ENCODE assay signal across 17 cellular contexts in the genomic region with DNA sequence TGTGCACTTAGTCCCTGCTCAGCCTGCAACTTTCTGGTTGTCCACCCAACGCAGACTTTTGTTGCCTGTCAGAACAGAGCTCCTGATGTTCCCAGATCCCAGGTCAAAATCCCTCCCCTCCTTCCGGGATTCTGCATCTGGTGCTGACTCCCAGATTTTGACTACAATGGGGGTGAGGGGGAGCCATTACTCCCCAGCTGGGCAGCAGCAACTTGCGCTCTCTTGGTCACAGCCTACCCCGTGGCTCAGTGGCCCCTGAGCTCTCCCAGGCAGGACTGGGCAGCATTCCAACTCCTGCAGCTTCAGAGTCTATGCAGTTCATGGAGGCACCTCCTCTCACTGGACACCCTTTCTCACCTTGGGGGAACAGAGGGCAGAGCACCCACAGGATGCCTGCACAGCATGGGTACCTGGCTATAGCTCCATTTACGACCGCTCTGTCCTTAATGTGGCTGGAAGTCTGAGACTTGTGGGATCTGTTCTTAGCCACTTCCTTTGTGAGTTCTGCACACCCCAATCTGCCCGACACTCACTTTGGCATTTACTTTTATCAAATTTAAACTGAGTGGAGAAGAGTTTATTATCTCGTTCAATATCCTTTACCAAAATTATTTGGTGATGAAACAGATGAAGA.
DNase-seq lines count a peak whose midpoint lies in the region; ATAC-seq and TF ChIP-seq lines count a peak whose summit lies in the region.
"Had no signal": no experiment of that assay in that cellular context is flagged by ENCODE, and none has a peak within 500 bp of the region (broad histone marks: within the 10 kb centered on the region; RNA-seq: fewer than 3 reads in every experiment).

No MANE protein-coding gene starts in this region.

- no peak for TF ChIP-seq POLR2A in gastrocnemius medialis (IDR thresholded peaks at IDR 0.05)

- ATAC-seq in stimulated activated naive CD8-positive, alpha-beta T cell treated with anti-CD3 and anti-CD28 coated beads, Interleukin-15, amount 100 ng/mL, for 72 hours: peak; percentile 35
- ATAC-seq in stimulated activated naive CD8-positive, alpha-beta T cell treated with anti-CD3 and anti-CD28 coated beads, Interleukin-15, Interleukin-2, amounts not matched to agents 100 U/mL and 50 U/mL, for 24 hours: no peak
- no peak for ATAC-seq in gastrocnemius medialis
- ATAC-seq: GM12878, GM23338, HCT116 had no signal

- H3K27me3 ChIP-seq in gastrocnemius medialis: peaks cover 0 to 2% (median 0%) of the 10 kb centered on the region in 3 donors

- in situ Hi-C loops in gastrocnemius medialis (cut with MboI; ENCODE audit: low sequenced_read_pairs in 4 of 4): no loop called here

- peaks cover 7 to 12% of the 10 kb centered on the region in 2 donors for H3K9me3 Mint-ChIP-seq in stimulated activated naive CD8-positive, alpha-beta T cell treated with anti-CD3 and anti-CD28 coated beads, Interleukin-15, amount 100 ng/mL, for 72 hours
- H3K9me3 Mint-ChIP-seq in activated naive CD8-positive, alpha-beta T cell treated with anti-CD3 and anti-CD28 coated beads for 36 hours: no peaks in the 10 kb centered on the region
- H3K9me3 Mint-ChIP-seq: GM23338 had no signal

- H3K4me1 ChIP-seq in gastrocnemius medialis: no peaks in the 10 kb centered on the region
- H3K4me1 ChIP-seq: Caco-2 had no signal

- DNase-seq in stimulated activated naive CD8-positive, alpha-beta T cell treated with anti-CD3 and anti-CD28 coated beads, Interleukin-15, amount 100 ng/mL, for 72 hours: no peak
- no peak for DNase-seq in stimulated activated naive CD8-positive, alpha-beta T cell treated with anti-CD3 and anti-CD28 coated beads, Interleukin-15, Interleukin-2, amounts not matched to agents 100 U/mL and 50 U/mL, for 24 hours
- DNase-seq in islet precursor cell (peak; percentile 13), gastrocnemius medialis (no peak), 8988T (no peak)
- no peak for DNase-seq in activated naive CD8-positive, alpha-beta T cell treated with anti-CD3 and anti-CD28 coated beads for 36 hours
- no peak for DNase-seq in stimulated activated CD4-positive, alpha-beta T cell treated with anti-CD3 and anti-CD28 coated beads, Interleukin-4, amount 100 ng/mL, for 1 hour
- DNase-seq: C1 segment of cervical spinal cord; Caco-2; CD4-positive, alpha-beta memory T cell; DMS153; EL; GDM1; H9 had no signal

- no peaks in the 10 kb centered on the region for H3K36me3 Mint-ChIP-seq in activated naive CD8-positive, alpha-beta T cell treated with anti-CD3 and anti-CD28 coated beads for 36 hours
- H3K36me3 Mint-ChIP-seq: CD4-positive, alpha-beta memory T cell had no signal

- H3K27ac Mint-ChIP-seq in stimulated activated naive CD8-positive, alpha-beta T cell treated with anti-CD3 and anti-CD28 coated beads, Interleukin-15, amount 100 ng/mL, for 72 hours: no peak overlapping the region
- no peak overlapping the region for H3K27ac Mint-ChIP-seq in activated naive CD8-positive, alpha-beta T cell treated with anti-CD3 and anti-CD28 coated beads for 36 hours
- H3K27ac Mint-ChIP-seq: CD4-positive, alpha-beta memory T cell; GM23338; H9 had no signal

- no peaks in the 10 kb centered on the region for H3K36me3 ChIP-seq in gastrocnemius medialis

- no peak for TF ChIP-seq CTCF in gastrocnemius medialis (IDR thresholded peaks at IDR 0.05 in 4 of 5, conservative IDR thresholded peaks at IDR 0.05 in 1 of 5)

- H3K9me3 ChIP-seq in gastrocnemius medialis: no peaks in the 10 kb centered on the region

- peak overlapping the region in 3 of 4 donors; percentile 5 to 30 (median 20) for H3K27ac ChIP-seq in gastrocnemius medialis

- no peaks in the 10 kb centered on the region for H3K4me1 Mint-ChIP-seq in stimulated activated naive CD8-positive, alpha-beta T cell treated with anti-CD3 and anti-CD28 coated beads, Interleukin-15, amount 100 ng/mL, for 72 hours
- no peaks in the 10 kb centered on the region for H3K4me1 Mint-ChIP-seq in activated naive CD8-positive, alpha-beta T cell treated with anti-CD3 and anti-CD28 coated beads for 36 hours
- H3K4me1 Mint-ChIP-seq: CD4-positive, alpha-beta memory T cell; GM23338 had no signal

- H3K4me3 Mint-ChIP-seq in stimulated activated naive CD8-positive, alpha-beta T cell treated with anti-CD3 and anti-CD28 coated beads, Interleukin-15, amount 100 ng/mL, for 72 hours: no peak overlapping the region
- H3K4me3 Mint-ChIP-seq in activated naive CD8-positive, alpha-beta T cell treated with anti-CD3 and anti-CD28 coated beads for 36 hours: no peak overlapping the region
- H3K4me3 Mint-ChIP-seq: CD4-positive, alpha-beta memory T cell; GM23338; H9 had no signal

- H3K4me3 ChIP-seq in gastrocnemius medialis: no peak overlapping the region
- H3K4me3 ChIP-seq: GM12878, GM23338 had no signal

- H3K27me3 Mint-ChIP-seq in stimulated activated naive CD8-positive, alpha-beta T cell treated with anti-CD3 and anti-CD28 coated beads, Interleukin-15, amount 100 ng/mL, for 72 hours: peaks cover 7% of the 10 kb centered on the region
- H3K27me3 Mint-ChIP-seq in activated naive CD8-positive, alpha-beta T cell treated with anti-CD3 and anti-CD28 coated beads for 36 hours: peaks cover 16% of the 10 kb centered on the region

- intact Hi-C loops in gastrocnemius medialis (cut with DNase I; ENCODE audit: low total_unique reads): no loop called here
